13 cellular contexts compared by ENCODE assay signal in the genomic region with DNA sequence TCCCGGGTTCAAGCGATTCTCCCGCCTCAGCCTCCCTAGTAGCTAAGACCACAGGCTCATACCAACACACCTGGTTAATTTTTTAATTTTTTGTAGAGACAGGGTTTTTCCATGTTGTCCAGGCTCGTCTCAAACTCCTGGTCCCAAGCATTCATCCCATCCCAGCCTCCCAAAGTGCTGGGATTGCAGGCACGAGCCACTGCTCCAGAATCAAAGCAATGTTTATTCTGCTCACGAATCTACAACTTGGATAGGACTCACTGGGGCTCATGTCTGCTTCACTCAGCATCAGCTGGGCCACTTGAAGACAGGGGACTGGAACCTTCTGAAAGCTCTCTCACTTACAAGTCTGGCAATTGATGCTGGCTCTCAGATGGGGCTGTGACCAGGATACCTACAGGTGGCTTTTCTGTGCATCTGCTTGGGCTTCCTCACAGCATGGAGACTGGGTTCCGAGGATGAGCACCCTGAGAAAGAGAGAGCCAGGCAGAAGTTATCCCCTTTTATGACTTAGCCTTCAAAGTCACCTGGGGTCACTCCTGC. TPM values are rescaled to one million over a fixed set of nuclear protein-coding genes. Genes with fewer than 3 reads are reported as not detected.
DNase-seq lines count a peak whose midpoint lies in the region; ATAC-seq and TF ChIP-seq lines count a peak whose summit lies in the region.
"Had no signal": no experiment of that assay in that cellular context is flagged by ENCODE, and none has a peak within 500 bp of the region (broad histone marks: within the 10 kb centered on the region; RNA-seq: fewer than 3 reads in every experiment).

No MANE protein-coding gene starts in this region.

- H4K20me1 ChIP-seq in H9 (ENCODE audit: control insufficient read depth, insufficient read depth, insufficient read length) = no peaks in the 10 kb centered on the region
- H4K20me1 ChIP-seq: BLaER1 treated with 17β-estradiol and CSF1 and Interleukin-3, amounts not matched to agents 10 nM and 100 nM had no signal

- no peak overlapping the region for H3K56ac ChIP-seq in H9 (ENCODE audit: insufficient read length, low read depth, low read length)

- H3K9ac ChIP-seq in H9 (ENCODE audit: extremely low read depth, insufficient read length, low read length) (no peak overlapping the region), endodermal cell (ENCODE audit: extremely low read depth, low read length, poor library complexity, severe bottlenecking) (no peak overlapping the region)
- H3K9ac ChIP-seq: BLaER1 treated with 17β-estradiol and CSF1 and Interleukin-3, amounts not matched to agents 10 nM and 100 nM; GM23248 had no signal

- no peak overlapping the region for H3K23ac ChIP-seq in H9 (ENCODE audit: insufficient read length, low read depth, low read length)

- no peak overlapping the region for H2BK12ac ChIP-seq in H9 (ENCODE audit: insufficient read length, low read depth, low read length)

- H3K9me3 Mint-ChIP-seq in H9 (peaks cover 40 to 42% of the 10 kb centered on the region in 2 experiments), endodermal cell (peaks cover 56% of the 10 kb centered on the region)
- peaks cover 14 to 16% of the 10 kb centered on the region in 2 donors for H3K9me3 Mint-ChIP-seq in stimulated activated naive B cell treated with anti-CD40 and anti-IgM and Interleukin-4, amounts not matched to agents 10 μg/mL and 1 μg/mL and 100 μg/mL, for 72 hours

- no peaks in the 10 kb centered on the region for H3K23me2 ChIP-seq in H9 (ENCODE audit: insufficient read length, low read depth, low read length, poor library complexity, severe bottlenecking)

- no peaks in the 10 kb centered on the region for H3K36me3 ChIP-seq in endodermal cell (ENCODE audit: control insufficient read depth, insufficient read depth, low read length)

- H3K4ac ChIP-seq in H9 (ENCODE audit: low read depth, low read length) = no peak overlapping the region

- H2AFZ ChIP-seq in H9 (ENCODE audit: low read length) = no peak overlapping the region
- H2AFZ ChIP-seq: GM23248 had no signal

- DNase-seq in activated effector memory CD4-positive, alpha-beta T cell treated with anti-CD3 and anti-CD28 coated beads, Interleukin-2, amount 50 U/mL, for 16 hours = peak; percentile 58
- no peak for DNase-seq in activated effector memory CD4-positive, alpha-beta T cell treated with Interleukin-2 at 50 U/mL for 16 hours
- DNase-seq in H9 = no peak
- DNase-seq in endodermal cell = peak; percentile 17
- no peak for DNase-seq in stimulated activated naive B cell treated with anti-CD40 and anti-IgM and Interleukin-4, amounts not matched to agents 10 μg/mL and 1 μg/mL and 100 μg/mL, for 72 hours
- no peak for DNase-seq in activated gamma-delta T cell (lab: John Stamatoyannopoulos, UW)
- DNase-seq: ACHN; CD4-positive, CD25-positive, alpha-beta regulatory T cell; DMS53; GM23248 had no signal

- H3K27me3 Mint-ChIP-seq in H9 (ENCODE audit: low read depth) (peaks cover 24% of the 10 kb centered on the region), endodermal cell (ENCODE audit: insufficient read depth) (peaks cover 5% of the 10 kb centered on the region)
- peaks cover 0 to 9% of the 10 kb centered on the region in 2 donors for H3K27me3 Mint-ChIP-seq in stimulated activated naive B cell treated with anti-CD40 and anti-IgM and Interleukin-4, amounts not matched to agents 10 μg/mL and 1 μg/mL and 100 μg/mL, for 72 hours

- H3K4me2 ChIP-seq in H9 (ENCODE audit: insufficient read depth, insufficient read length, low read length) = no peak overlapping the region
- H3K4me2 ChIP-seq: BLaER1 treated with 17β-estradiol and CSF1 and Interleukin-3, amounts not matched to agents 10 nM and 100 nM had no signal

- no peak overlapping the region for H2BK120ac ChIP-seq in H9 (ENCODE audit: low read depth, low read length, poor library complexity, severe bottlenecking)

- H3K9me3 ChIP-seq in H9 (ENCODE audit: control insufficient read depth, low read depth, low read length) = peaks cover 24% of the 10 kb centered on the region
- peaks cover 47% of the 10 kb centered on the region for H3K9me3 ChIP-seq in endodermal cell (ENCODE audit: control insufficient read depth, low read length)

- WGBS in H9 (ENCODE audit: extremely low coverage, insufficient read length, low lambda C conversion rate) = no CpG with 5 or more reads among the region's 7 CpGs
- 86 to 93% methylated on average over 6 to 7 of the region's 7 CpGs for WGBS in endodermal cell (ENCODE audit: insufficient coverage in 1 of 2, insufficient read length in 1 of 2), 2 experiments

- TF ChIP-seq CTCF in H9 (conservative IDR thresholded peaks at IDR 0.05) (no peak), endodermal cell (conservative IDR thresholded peaks at IDR 0.05) (no peak)

- H3K79me2 ChIP-seq in H9 (ENCODE audit: insufficient read depth, low read length) = no peaks in the 10 kb centered on the region

- H3K4me3 ChIP-seq in endodermal cell (ENCODE audit: low read length) = no peak overlapping the region
- H3K4me3 ChIP-seq: BLaER1 treated with 17β-estradiol and CSF1 and Interleukin-3, amounts not matched to agents 10 nM and 100 nM; GM23248 had no signal

- no peak overlapping the region for H3K18ac ChIP-seq in H9 (ENCODE audit: insufficient read length, low read depth, low read length)

- H3K4me3 Mint-ChIP-seq in H9 (0 out of 5 replicates have a peak overlapping the region, but pooled peaks of 1 of the 2 experiments have one; percentile 0), endodermal cell (no peak overlapping the region)
- H3K4me3 Mint-ChIP-seq in stimulated activated naive B cell treated with anti-CD40 and anti-IgM and Interleukin-4, amounts not matched to agents 10 μg/mL and 1 μg/mL and 100 μg/mL, for 72 hours = no peak overlapping the region

- H3K4me1 ChIP-seq in H9 (ENCODE audit: insufficient read depth, low read length) (no peaks in the 10 kb centered on the region), endodermal cell (ENCODE audit: control insufficient read depth, insufficient read depth, low read length) (no peaks in the 10 kb centered on the region)

- 0 out of 2 replicates have a peak overlapping the region, but pooled peaks have one; percentile 14 for H2BK15ac ChIP-seq in H9 (ENCODE audit: low read depth, low read length)

- H4K5ac ChIP-seq in H9 (ENCODE audit: insufficient read length, low read depth, low read length) = no peak overlapping the region

- no peaks in the 10 kb centered on the region for H3K79me1 ChIP-seq in H9 (ENCODE audit: insufficient read depth, low read depth, low read length, poor library complexity, severe bottlenecking)

- no peak overlapping the region for H3T11ph ChIP-seq in H9 (ENCODE audit: low read length)

- peak overlapping the region in 1 of 3 experiments; percentile 34; a peak in 1 of 7 replicates for H3K27ac Mint-ChIP-seq in H9
- no peak overlapping the region for H3K27ac Mint-ChIP-seq in endodermal cell
- peak overlapping the region; percentile 42 for H3K27ac Mint-ChIP-seq in stimulated activated naive B cell treated with anti-CD40 and anti-IgM and Interleukin-4, amounts not matched to agents 10 μg/mL and 1 μg/mL and 100 μg/mL, for 72 hours

- no peak overlapping the region for H4K91ac ChIP-seq in H9 (ENCODE audit: insufficient read length, low read depth, low read length)

- H3K27me3 ChIP-seq in H9 (ENCODE audit: insufficient read depth, low read length) (no peaks in the 10 kb centered on the region), endodermal cell (ENCODE audit: control insufficient read depth, insufficient read depth, low read length, poor library complexity, severe bottlenecking) (no peaks in the 10 kb centered on the region)
- H3K27me3 ChIP-seq: BLaER1 treated with 17β-estradiol and CSF1 and Interleukin-3, amounts not matched to agents 10 nM and 100 nM had no signal

- no peak overlapping the region for H2BK5ac ChIP-seq in H9 (ENCODE audit: insufficient read length, low read length)

- no peak overlapping the region for H2BK20ac ChIP-seq in H9 (ENCODE audit: low read depth, low read length, poor library complexity, severe bottlenecking)

- H3K14ac ChIP-seq in H9 (ENCODE audit: insufficient read depth, low read length) = no peak overlapping the region

- H3K27ac ChIP-seq in H9 (ENCODE audit: insufficient read length, low read depth, low read length) (no peak overlapping the region), endodermal cell (ENCODE audit: low read depth, low read length) (no peak overlapping the region)
- H3K27ac ChIP-seq: BLaER1 treated with 17β-estradiol and CSF1 and Interleukin-3, amounts not matched to agents 10 nM and 100 nM; GM23248; HL-60 had no signal

- H4K8ac ChIP-seq in H9 (replicated peaks; ENCODE audit: insufficient read length, low read depth, low read length) = no peak overlapping the region

- H3K4me1 Mint-ChIP-seq in H9 (peaks cover 12 to 19% of the 10 kb centered on the region in 2 experiments), endodermal cell (peaks cover 2% of the 10 kb centered on the region)
- H3K4me1 Mint-ChIP-seq in stimulated activated naive B cell treated with anti-CD40 and anti-IgM and Interleukin-4, amounts not matched to agents 10 μg/mL and 1 μg/mL and 100 μg/mL, for 72 hours = peaks cover 20 to 25% of the 10 kb centered on the region in 2 donors

- no peak overlapping the region for H2AK5ac ChIP-seq in H9 (ENCODE audit: insufficient read length, low read length)

- H3K36me3 Mint-ChIP-seq in H9 (ENCODE audit: insufficient read depth in 1 of 3, low read depth in 3 of 3) (peaks cover 13 to 28% (median 15%) of the 10 kb centered on the region in 3 experiments), endodermal cell (ENCODE audit: low read depth) (peaks cover 5% of the 10 kb centered on the region)
- H3K36me3 Mint-ChIP-seq in stimulated activated naive B cell treated with anti-CD40 and anti-IgM and Interleukin-4, amounts not matched to agents 10 μg/mL and 1 μg/mL and 100 μg/mL, for 72 hours = peaks cover 4 to 12% of the 10 kb centered on the region in 2 donors

- no peak for ATAC-seq in stimulated activated naive B cell treated with anti-CD40 and anti-IgM and Interleukin-4, amounts not matched to agents 10 μg/mL and 1 μg/mL and 100 μg/mL, for 72 hours (replicated peaks)
- no peak for ATAC-seq in GM19452 (IDR thresholded peaks at IDR 0.05; ENCODE audit: unreplicated experiment)

RNA-seq across cellular contexts. Expression of a gene that starts 8.2 kb away (rescaled TPM):
- total RNA-seq in H9 (2021) = 7.6 and 8.3 TPM in 2 replicates
- 10 to 100 TPM; 30.2 to 32.1 TPM for total RNA-seq in endodermal cell
- 4.6 TPM for polyA plus RNA-seq in endodermal cell (2013, experiment 1 of 2)
- 5.4 TPM for polyA plus RNA-seq in endodermal cell (2013, experiment 2 of 2)

RNA-seq across cellular contexts. Expression of a gene that starts 27.9 kb away (rescaled TPM):
- total RNA-seq in H9 (2021) = 125 and 126 TPM in 2 replicates
- 100 to 1,000 TPM; 115 to 137 TPM for total RNA-seq in endodermal cell
- polyA plus RNA-seq in endodermal cell (2013, experiment 1 of 2) = 101 TPM
- polyA plus RNA-seq in endodermal cell (2013, experiment 2 of 2) = 87.3 TPM

RNA-seq across cellular contexts. Expression of a gene that starts 45.5 kb away (rescaled TPM):
- 6.5 and 8.3 TPM in 2 replicates for total RNA-seq in H9 (2021)
- 1 to 10 TPM; 4.6 to 6.8 TPM for total RNA-seq in endodermal cell
- 5.4 TPM for polyA plus RNA-seq in endodermal cell (2013, experiment 1 of 2)
- polyA plus RNA-seq in endodermal cell (2013, experiment 2 of 2) = 5.2 TPM

RNA-seq across cellular contexts. Expression of a gene that starts 58.0 kb away (rescaled TPM):
- 3.8 TPM in 2 replicates for total RNA-seq in H9 (2021)
- total RNA-seq in endodermal cell = 1 to 10 TPM; 1.4 to 1.5 TPM
- polyA plus RNA-seq in endodermal cell (2013, experiment 1 of 2) = 1.7 TPM
- polyA plus RNA-seq in endodermal cell (2013, experiment 2 of 2) = 2.5 TPM

Comparison
In these comparisons a context has a peak if more than half of its experiments do, and no peak if none do; other contexts are left out.
1. DNase-seq: peak in activated effector memory CD4-positive, alpha-beta T cell treated with anti-CD3 and anti-CD28 coated beads, Interleukin-2, amount 50 U/mL, for 16 hours (single experiment) and endodermal cell (single experiment); none in activated effector memory CD4-positive, alpha-beta T cell treated with Interleukin-2 at 50 U/mL for 16 hours (single experiment), H9 (single experiment), stimulated activated naive B cell treated with anti-CD40 and anti-IgM and Interleukin-4, amounts not matched to agents 10 μg/mL and 1 μg/mL and 100 μg/mL, for 72 hours (single experiment) and activated gamma-delta T cell (single experiment).